ENCODE assay signal across 21 cellular contexts in genomic region chr9:14501366-14501765, GRCh38.
DNase-seq lines count a peak whose midpoint lies in the region; ATAC-seq, FAIRE-seq and TF ChIP-seq lines count a peak whose summit lies in the region.
"Had no signal": no experiment of that assay in that cellular context is flagged by ENCODE, and none has a peak within 500 bp of the region (broad histone marks: within the 10 kb centered on the region; RNA-seq: fewer than 3 reads in every experiment).

No MANE protein-coding gene starts in this region.

- H2BK15ac ChIP-seq in mesendoderm (replicated peaks; ENCODE audit: low read depth), result peak overlapping the region; percentile 67

- H3K27ac ChIP-seq in BLaER1 (no peak overlapping the region), mesendoderm (ENCODE audit: low read depth, low read length) (no peak overlapping the region), transverse colon (no peak overlapping the region)
- H3K27ac ChIP-seq: A549, GM23248 had no signal

- no peaks in the 10 kb centered on the region for H3K36me3 ChIP-seq in BLaER1
- no peaks in the 10 kb centered on the region for H3K36me3 ChIP-seq in mesendoderm (ENCODE audit: control insufficient read depth, insufficient read depth, low read length)
- no peaks in the 10 kb centered on the region for H3K36me3 ChIP-seq in transverse colon

- no peak for DNase-seq in D721Med (ENCODE audit: insufficient read length, low spot score)
- DNase-seq in WTC11 (ENCODE audit: low spot score), result no peak
- DNase-seq in mesendoderm, result no peak
- DNase-seq in AG20443 (ENCODE audit: low spot score), result no peak
- no peak for DNase-seq in activated CD4-positive, alpha-beta memory T cell treated with anti-CD3 and anti-CD28 coated beads, Interleukin-2, amount 10 ng/mL, durations not matched to agents 7 days and 5 days
- no peak for DNase-seq in transverse colon
- DNase-seq: 8988T; ACHN; Calu3; CD4-positive, alpha-beta T cell; CD8-positive, alpha-beta memory T cell; DMS153; DND-41; GM23248; H9 had no signal

- POLR2A ChIA-PET in WTC11 (lab: Charles Lee), result no interaction called here
- POLR2A ChIA-PET in activated CD4-positive, alpha-beta memory T cell treated with anti-CD3 and anti-CD28 coated beads, Interleukin-2, amount 10 ng/mL, durations not matched to agents 7 days and 5 days (lab: Charles Lee), result no interaction called here

- H3K4me3 Mint-ChIP-seq in WTC11, result no peak overlapping the region
- H3K4me3 Mint-ChIP-seq in activated CD4-positive, alpha-beta memory T cell treated with anti-CD3 and anti-CD28 coated beads, Interleukin-2, amount 10 ng/mL, durations not matched to agents 7 days and 5 days, result no peak overlapping the region
- H3K4me3 Mint-ChIP-seq: CD14-positive monocyte; CD4-positive, alpha-beta T cell; CD8-positive, alpha-beta memory T cell; H9 had no signal

- TF ChIP-seq CTCF in D721Med (IDR thresholded peaks at IDR 0.05; ENCODE audit: insufficient read depth, missing control alignments), result no peak
- no peak for TF ChIP-seq CTCF in WTC11 (IDR thresholded peaks at IDR 0.05)
- no peak for TF ChIP-seq CTCF in transverse colon (IDR thresholded peaks at IDR 0.05)

- no peaks in the 10 kb centered on the region for H3K79me2 ChIP-seq in mesendoderm (ENCODE audit: control insufficient read depth, insufficient read depth, low read length)

- H3K18ac ChIP-seq in mesendoderm (ENCODE audit: low read length), result no peak overlapping the region

- no peaks in the 10 kb centered on the region for H3K36me3 Mint-ChIP-seq in WTC11
- H3K36me3 Mint-ChIP-seq in activated CD4-positive, alpha-beta memory T cell treated with anti-CD3 and anti-CD28 coated beads, Interleukin-2, amount 10 ng/mL, durations not matched to agents 7 days and 5 days (ENCODE audit: low read depth), result no peaks in the 10 kb centered on the region
- H3K36me3 Mint-ChIP-seq: CD14-positive monocyte had no signal

- no peak overlapping the region for H2BK5ac ChIP-seq in mesendoderm (ENCODE audit: low read length)

- 0 out of 2 replicates have a peak overlapping the region, but pooled peaks have one; percentile 55 for H3K27ac Mint-ChIP-seq in WTC11
- no peak overlapping the region for H3K27ac Mint-ChIP-seq in activated CD4-positive, alpha-beta memory T cell treated with anti-CD3 and anti-CD28 coated beads, Interleukin-2, amount 10 ng/mL, durations not matched to agents 7 days and 5 days
- H3K27ac Mint-ChIP-seq: CD14-positive monocyte; CD4-positive, alpha-beta T cell; CD8-positive, alpha-beta memory T cell; H9 had no signal

- H3K4me2 ChIP-seq in BLaER1 (peak overlapping the region; percentile 16), mesendoderm (ENCODE audit: low read length) (no peak overlapping the region)
- H3K4me2 ChIP-seq: A549 had no signal

- no peak overlapping the region for H3K56ac ChIP-seq in mesendoderm (ENCODE audit: low read length)

- intact Hi-C loops in transverse colon (cut with DNase I; ENCODE audit: low total_unique reads), result no loop called here

- CTCF ChIA-PET in WTC11 (lab: Charles Lee), result no interaction called here
- CTCF ChIA-PET in activated CD4-positive, alpha-beta memory T cell treated with anti-CD3 and anti-CD28 coated beads, Interleukin-2, amount 10 ng/mL, durations not matched to agents 7 days and 5 days (lab: Charles Lee), result no interaction called here

- peak; percentile 41 for FAIRE-seq in D721Med (lab: Jason Lieb, UNC)
- FAIRE-seq: A549, G401.6, GM19239 had no signal

- H3K4me3 ChIP-seq in BLaER1 (no peak overlapping the region), mesendoderm (ENCODE audit: low read length) (no peak overlapping the region), transverse colon (no peak overlapping the region)
- H3K4me3 ChIP-seq: A549, GM23248 had no signal

- H3K9me3 ChIP-seq in BLaER1 (no peaks in the 10 kb centered on the region), transverse colon (no peaks in the 10 kb centered on the region)
- H3K9me3 ChIP-seq: A549 had no signal

- H3K4me1 ChIP-seq in BLaER1 (peaks cover 12% of the 10 kb centered on the region), mesendoderm (ENCODE audit: control insufficient read depth, low read depth, low read length) (no peaks in the 10 kb centered on the region), transverse colon (no peaks in the 10 kb centered on the region)
- H3K4me1 ChIP-seq: A549 had no signal

- no peak for TF ChIP-seq POLR2A in transverse colon (IDR thresholded peaks at IDR 0.05)

- H4K20me1 ChIP-seq in BLaER1, result no peaks in the 10 kb centered on the region

- no peaks in the 10 kb centered on the region for H3K9me3 Mint-ChIP-seq in WTC11
- H3K9me3 Mint-ChIP-seq in activated CD4-positive, alpha-beta memory T cell treated with anti-CD3 and anti-CD28 coated beads, Interleukin-2, amount 10 ng/mL, durations not matched to agents 7 days and 5 days, result no peaks in the 10 kb centered on the region
- H3K9me3 Mint-ChIP-seq: CD4-positive, alpha-beta T cell; H9 had no signal

- H4K8ac ChIP-seq in mesendoderm (ENCODE audit: low read depth, low read length), result no peak overlapping the region

- no peak overlapping the region for H2AK5ac ChIP-seq in mesendoderm (ENCODE audit: low read length)

- H3K27me3 Mint-ChIP-seq in WTC11 (ENCODE audit: low read depth), result no peaks in the 10 kb centered on the region
- no peaks in the 10 kb centered on the region for H3K27me3 Mint-ChIP-seq in activated CD4-positive, alpha-beta memory T cell treated with anti-CD3 and anti-CD28 coated beads, Interleukin-2, amount 10 ng/mL, durations not matched to agents 7 days and 5 days
- H3K27me3 Mint-ChIP-seq: CD8-positive, alpha-beta memory T cell had no signal

- peaks cover 11% of the 10 kb centered on the region for H3K4me1 Mint-ChIP-seq in WTC11
- no peaks in the 10 kb centered on the region for H3K4me1 Mint-ChIP-seq in activated CD4-positive, alpha-beta memory T cell treated with anti-CD3 and anti-CD28 coated beads, Interleukin-2, amount 10 ng/mL, durations not matched to agents 7 days and 5 days
- H3K4me1 Mint-ChIP-seq: CD14-positive monocyte; CD8-positive, alpha-beta memory T cell had no signal

- H3K9ac ChIP-seq in BLaER1, result no peak overlapping the region
- no peak overlapping the region for H3K9ac ChIP-seq in mesendoderm (ENCODE audit: low read length)
- H3K9ac ChIP-seq: GM23248 had no signal

- no peak overlapping the region for H2BK120ac ChIP-seq in mesendoderm (ENCODE audit: low read depth, low read length)

- H3K79me1 ChIP-seq in mesendoderm (ENCODE audit: low read length), result no peaks in the 10 kb centered on the region

- TF ChIP-seq EP300 in transverse colon (IDR thresholded peaks at IDR 0.05; ENCODE audit: low read depth), result no peak

- in situ Hi-C loops in transverse colon (cut with MboI; ENCODE audit: low pct_ligation_motif_present in 1 of 4, low pct_unique_long_range_greater_than_20kb in 1 of 4, low sequenced_read_pairs in 3 of 4), result no loop called here

- no CpG with 5 or more reads among the region's 4 CpGs for WGBS in mesendoderm (ENCODE audit: extremely low coverage, insufficient coverage, low lambda C conversion rate)
- 79 to 92% methylated on average over 2 to 4 of the region's 4 CpGs for WGBS in transverse colon (ENCODE audit: low coverage in 1 of 2), 2 donors

- no peak for ATAC-seq in WTC11
- ATAC-seq: HCT116 had no signal

- no peaks in the 10 kb centered on the region for H3K27me3 ChIP-seq in BLaER1
- no peaks in the 10 kb centered on the region for H3K27me3 ChIP-seq in mesendoderm (ENCODE audit: insufficient read depth, low read length, poor library complexity)
- no peaks in the 10 kb centered on the region for H3K27me3 ChIP-seq in transverse colon

- H4K5ac ChIP-seq in mesendoderm (ENCODE audit: low read length), result no peak overlapping the region

- no peak overlapping the region for H3K4ac ChIP-seq in mesendoderm (ENCODE audit: low read depth, low read length)

- no peak overlapping the region for H3K23ac ChIP-seq in mesendoderm (ENCODE audit: low read length)

TF ChIP-seq in WTC11, 78 proteins besides CTCF, POLR2A, EP300 and RAD21:
- TF ChIP-seq ELF4 (CRISPR knock-in tag; IDR thresholded peaks at IDR 0.05; ENCODE audit: low read depth), result no peak
- TF ChIP-seq ZBTB21 (CRISPR knock-in tag; IDR thresholded peaks at IDR 0.05; ENCODE audit: borderline replicate concordance), result no peak
- TF ChIP-seq E2F1 (CRISPR knock-in tag; IDR thresholded peaks at IDR 0.05), result no peak
- no peak for TF ChIP-seq HMGA2 (CRISPR knock-in tag; IDR thresholded peaks at IDR 0.05)
- TF ChIP-seq ZNF138 (CRISPR knock-in tag; conservative IDR thresholded peaks at IDR 0.05), result no peak
- no peak for TF ChIP-seq ATF1 (CRISPR knock-in tag; IDR thresholded peaks at IDR 0.05)
- no peak for TF ChIP-seq ZSCAN18 (CRISPR knock-in tag; IDR thresholded peaks at IDR 0.05)
- TF ChIP-seq FOXP1 (CRISPR knock-in tag; IDR thresholded peaks at IDR 0.05; ENCODE audit: borderline replicate concordance), result no peak
TF ChIP-seq in WTC11: peak in this region for 0.
